ENCODE assay signal across 1 cellular context in the genomic region with DNA sequence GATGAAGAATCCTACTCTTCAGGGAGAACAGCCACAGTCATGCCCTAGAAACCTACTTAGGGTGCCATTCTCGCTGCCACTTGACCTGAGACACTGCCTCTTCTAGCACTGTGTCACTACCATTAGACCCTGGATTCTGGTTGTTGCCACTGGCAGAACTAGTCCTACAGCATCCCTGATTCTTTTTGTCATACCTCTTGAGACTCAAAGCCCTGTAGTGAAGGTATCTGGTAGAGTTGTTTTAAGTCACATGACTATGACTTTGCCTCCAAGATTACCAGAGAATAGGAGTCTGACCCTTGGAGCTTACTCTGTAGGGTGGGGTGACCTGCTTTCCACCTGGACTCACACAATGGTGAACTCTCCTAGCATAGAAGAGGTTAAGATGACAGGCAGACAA.
TF ChIP-seq lines count a peak whose summit lies in the region.

No MANE protein-coding gene starts in this region.

TF ChIP-seq in IMR-90, 13 proteins besides CTCF, POLR2A, EP300 and RAD21:
- TF ChIP-seq CEBPB (IDR thresholded peaks at IDR 0.05; ENCODE audit: low read depth, low read length) = no peak
- TF ChIP-seq, protein P1, sequence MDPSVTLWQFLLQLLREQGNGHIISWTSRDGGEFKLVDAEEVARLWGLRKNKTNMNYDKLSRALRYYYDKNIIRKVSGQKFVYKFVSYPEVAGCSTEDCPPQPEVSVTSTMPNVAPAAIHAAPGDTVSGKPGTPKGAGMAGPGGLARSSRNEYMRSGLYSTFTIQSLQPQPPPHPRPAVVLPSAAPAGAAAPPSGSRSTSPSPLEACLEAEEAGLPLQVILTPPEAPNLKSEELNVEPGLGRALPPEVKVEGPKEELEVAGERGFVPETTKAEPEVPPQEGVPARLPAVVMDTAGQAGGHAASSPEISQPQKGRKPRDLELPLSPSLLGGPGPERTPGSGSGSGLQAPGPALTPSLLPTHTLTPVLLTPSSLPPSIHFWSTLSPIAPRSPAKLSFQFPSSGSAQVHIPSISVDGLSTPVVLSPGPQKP (IDR thresholded peaks at IDR 0.05; ENCODE audit: borderline replicate concordance, low read depth, low read length) = no peak
- TF ChIP-seq SMC3 (IDR thresholded peaks at IDR 0.05; ENCODE audit: low read depth, low read length) = no peak
- no peak for TF ChIP-seq MAFK (IDR thresholded peaks at IDR 0.05; ENCODE audit: low read depth, low read length)
- TF ChIP-seq, protein P2, sequence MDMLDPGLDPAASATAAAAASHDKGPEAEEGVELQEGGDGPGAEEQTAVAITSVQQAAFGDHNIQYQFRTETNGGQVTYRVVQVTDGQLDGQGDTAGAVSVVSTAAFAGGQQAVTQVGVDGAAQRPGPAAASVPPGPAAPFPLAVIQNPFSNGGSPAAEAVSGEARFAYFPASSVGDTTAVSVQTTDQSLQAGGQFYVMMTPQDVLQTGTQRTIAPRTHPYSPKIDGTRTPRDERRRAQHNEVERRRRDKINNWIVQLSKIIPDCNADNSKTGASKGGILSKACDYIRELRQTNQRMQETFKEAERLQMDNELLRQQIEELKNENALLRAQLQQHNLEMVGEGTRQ (IDR thresholded peaks at IDR 0.05; ENCODE audit: low read depth, low read length) = no peak
- no peak for TF ChIP-seq BHLHE40 (IDR thresholded peaks at IDR 0.05; ENCODE audit: low read depth, low read length)
- TF ChIP-seq MAZ (IDR thresholded peaks at IDR 0.05; ENCODE audit: borderline replicate concordance, low read depth, low read length) = no peak
